In the genomic region with DNA sequence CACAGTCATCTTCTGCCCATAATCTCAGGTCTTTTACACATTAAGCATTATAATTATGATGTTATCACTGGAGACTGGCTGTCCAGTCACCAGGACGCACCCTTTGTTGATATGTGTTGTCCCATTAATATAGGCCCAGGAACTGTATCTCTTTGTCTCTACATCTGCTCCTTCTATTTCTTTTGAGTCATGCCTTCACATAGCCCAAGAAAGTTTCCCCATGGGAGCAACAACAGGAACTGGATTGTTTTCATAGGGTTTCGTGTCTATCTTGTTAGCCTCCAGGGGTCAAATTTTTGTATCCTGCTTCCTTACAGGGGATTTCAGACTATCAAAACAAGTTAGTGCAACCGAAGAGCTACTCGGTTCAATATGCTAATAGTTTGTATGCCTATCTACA, we compare ENCODE assay signal across 24 cellular contexts.
DNase-seq lines count a peak whose midpoint lies in the region; ATAC-seq, FAIRE-seq and TF ChIP-seq lines count a peak whose summit lies in the region.
"Had no signal": no experiment of that assay in that cellular context is flagged by ENCODE, and none has a peak within 500 bp of the region (broad histone marks: within the 10 kb centered on the region; RNA-seq: fewer than 3 reads in every experiment).

No MANE protein-coding gene starts in this region.

- peaks cover 19% of the 10 kb centered on the region for H3K9me3 Mint-ChIP-seq in osteocyte (ENCODE audit: unreplicated experiment)
- peaks cover 14 to 15% of the 10 kb centered on the region in 2 donors for H3K9me3 Mint-ChIP-seq in stimulated activated naive CD8-positive, alpha-beta T cell treated with anti-CD3 and anti-CD28 coated beads, Interleukin-15, amount 100 ng/mL, for 72 hours
- H3K9me3 Mint-ChIP-seq: T-helper 1 cell treated with Interleukin-12 subunit alpha and Interleukin-12 subunit beta and Interleukin-4 antibody, amounts not matched to agents 30 μg/mL and 1 μg/mL, for 36 hours had no signal

- H3K4me3 ChIP-seq in small intestine (ENCODE audit: low read depth in 1 of 2, low read length in 2 of 2) (no peak overlapping the region), left lung (no peak overlapping the region)
- H3K4me3 ChIP-seq: ascending aorta, coronary artery, thyroid gland had no signal

- peak overlapping the region; percentile 75 for H3K27ac Mint-ChIP-seq in osteocyte (ENCODE audit: unreplicated experiment)
- no peak overlapping the region for H3K27ac Mint-ChIP-seq in stimulated activated naive CD8-positive, alpha-beta T cell treated with anti-CD3 and anti-CD28 coated beads, Interleukin-15, amount 100 ng/mL, for 72 hours
- H3K27ac Mint-ChIP-seq: stimulated activated memory B cell treated with anti-CD40 and anti-IgM and Interleukin-4, amounts not matched to agents 10 μg/mL and 1 μg/mL and 100 μg/mL, for 72 hours; T-helper 1 cell treated with Interleukin-12 subunit alpha and Interleukin-12 subunit beta and Interleukin-4 antibody, amounts not matched to agents 30 μg/mL and 1 μg/mL, for 36 hours; WTC11 had no signal

- H3K27me3 Mint-ChIP-seq in osteocyte (ENCODE audit: unreplicated experiment), result no peaks in the 10 kb centered on the region
- H3K27me3 Mint-ChIP-seq in stimulated activated naive CD8-positive, alpha-beta T cell treated with anti-CD3 and anti-CD28 coated beads, Interleukin-15, amount 100 ng/mL, for 72 hours, result no peaks in the 10 kb centered on the region
- H3K27me3 Mint-ChIP-seq: stimulated activated memory B cell treated with anti-CD40 and anti-IgM and Interleukin-4, amounts not matched to agents 10 μg/mL and 1 μg/mL and 100 μg/mL, for 72 hours had no signal

- H3K36me3 Mint-ChIP-seq in osteocyte (ENCODE audit: unreplicated experiment), result peaks cover 20% of the 10 kb centered on the region
- H3K36me3 Mint-ChIP-seq: stimulated activated memory B cell treated with anti-CD40 and anti-IgM and Interleukin-4, amounts not matched to agents 10 μg/mL and 1 μg/mL and 100 μg/mL, for 72 hours had no signal

- H3K27ac ChIP-seq in small intestine (ENCODE audit: low read depth in 1 of 2, low read length in 1 of 2) (no peak overlapping the region), left lung (no peak overlapping the region)
- H3K27ac ChIP-seq: ascending aorta, coronary artery, thyroid gland had no signal

- FAIRE-seq in small intestine (lab: Jason Lieb, UNC), result no peak
- FAIRE-seq: endometrium, H1 had no signal

- H3K4me1 ChIP-seq in small intestine (ENCODE audit: control insufficient read depth in 2 of 2, insufficient read depth in 1 of 2, low read depth in 1 of 2, low read length in 1 of 2) (no peaks in the 10 kb centered on the region), left lung (no peaks in the 10 kb centered on the region)
- H3K4me1 ChIP-seq: ascending aorta, thyroid gland had no signal

- DNase-seq in EH (ENCODE audit: low read depth) (peak; percentile 58), T1000 (lab: John Stamatoyannopoulos, UW) (peak; percentile 36), fibroblast of peridontal ligament (ENCODE audit: extremely low read depth) (peak; percentile 40), osteocyte (ENCODE audit: extremely low spot score, unreplicated experiment) (no peak), small intestine (no peak), left lung (no peak)
- no peak for DNase-seq in stimulated activated naive CD8-positive, alpha-beta T cell treated with anti-CD3 and anti-CD28 coated beads, Interleukin-15, amount 100 ng/mL, for 72 hours
- DNase-seq: activated CD4-positive, alpha-beta T cell treated with anti-CD3 and anti-CD28 coated beads, Interleukin-2, amount 50 U/mL, for 48 hours; activated naive CD4-positive, alpha-beta T cell; activated T-cell treated with anti-CD3 and anti-CD28 coated beads for 4 hours; NCI-H1436 treated with DMSO at 0.1 percent for 48 hours; NCI-H2171; NCI-H526 treated with DMSO at 0.1 percent for 48 hours; retina; SHP77 treated with DMSO at 0.1 percent for 48 hours; thyroid gland had no signal

- ATAC-seq in stimulated activated naive CD8-positive, alpha-beta T cell treated with anti-CD3 and anti-CD28 coated beads, Interleukin-15, amount 100 ng/mL, for 72 hours, result no peak
- ATAC-seq in left lung, result no peak
- ATAC-seq in HG03354 (IDR thresholded peaks at IDR 0.05; ENCODE audit: poor library complexity, severe bottlenecking, unreplicated experiment), result no peak
- ATAC-seq: stimulated activated memory B cell treated with anti-CD40 and anti-IgM and Interleukin-4, amounts not matched to agents 10 μg/mL and 1 μg/mL and 100 μg/mL, for 72 hours; WTC11 had no signal

- H3K36me3 ChIP-seq in small intestine (ENCODE audit: control insufficient read depth in 2 of 2, insufficient read depth in 2 of 2, low read length in 2 of 2), result no peaks in the 10 kb centered on the region
- no peaks in the 10 kb centered on the region for H3K36me3 ChIP-seq in left lung
- H3K36me3 ChIP-seq: ascending aorta, thyroid gland had no signal

- H3K4me3 Mint-ChIP-seq in osteocyte (ENCODE audit: unreplicated experiment), result no peak overlapping the region
- H3K4me3 Mint-ChIP-seq in stimulated activated naive CD8-positive, alpha-beta T cell treated with anti-CD3 and anti-CD28 coated beads, Interleukin-15, amount 100 ng/mL, for 72 hours, result no peak overlapping the region
- H3K4me3 Mint-ChIP-seq: stimulated activated memory B cell treated with anti-CD40 and anti-IgM and Interleukin-4, amounts not matched to agents 10 μg/mL and 1 μg/mL and 100 μg/mL, for 72 hours; T-helper 1 cell treated with Interleukin-12 subunit alpha and Interleukin-12 subunit beta and Interleukin-4 antibody, amounts not matched to agents 30 μg/mL and 1 μg/mL, for 36 hours; WTC11 had no signal

- 68 to 82% (median 72%) methylated on average over 4 of the region's 4 CpGs for WGBS in small intestine, 3 donors

- H3K9me3 ChIP-seq in small intestine (ENCODE audit: control insufficient read depth, low read depth), result no peaks in the 10 kb centered on the region
- H3K9me3 ChIP-seq in left lung, result no peaks in the 10 kb centered on the region
- H3K9me3 ChIP-seq: ascending aorta, thyroid gland had no signal

- intact Hi-C loops in left lung (cut with DNase I), result no loop called here

- TF ChIP-seq CTCF in osteocyte (IDR thresholded peaks at IDR 0.05) (no peak), left lung (IDR thresholded peaks at IDR 0.05) (no peak)

- H3K4me1 Mint-ChIP-seq in osteocyte (ENCODE audit: unreplicated experiment), result peaks cover 53% of the 10 kb centered on the region
- no peaks in the 10 kb centered on the region for H3K4me1 Mint-ChIP-seq in stimulated activated naive CD8-positive, alpha-beta T cell treated with anti-CD3 and anti-CD28 coated beads, Interleukin-15, amount 100 ng/mL, for 72 hours
- H3K4me1 Mint-ChIP-seq: stimulated activated memory B cell treated with anti-CD40 and anti-IgM and Interleukin-4, amounts not matched to agents 10 μg/mL and 1 μg/mL and 100 μg/mL, for 72 hours had no signal

- H3K27me3 ChIP-seq in small intestine (ENCODE audit: control insufficient read depth in 2 of 2, insufficient read depth in 2 of 2, low read length in 2 of 2) (no peaks in the 10 kb centered on the region), left lung (no peaks in the 10 kb centered on the region)
- H3K27me3 ChIP-seq: ascending aorta, thyroid gland had no signal

Comparison
In these comparisons a context has a peak if more than half of its experiments do, and no peak if none do; other contexts are left out.
1. DNase-seq: peak in EH (single experiment), T1000 (single experiment) and fibroblast of peridontal ligament (single experiment); none in osteocyte (single experiment), small intestine (single experiment), stimulated activated naive CD8-positive, alpha-beta T cell treated with anti-CD3 and anti-CD28 coated beads, Interleukin-15, amount 100 ng/mL, for 72 hours (0 of 2) and left lung (0 of 2).